1 cellular context compared by ENCODE assay signal in the genomic region with DNA sequence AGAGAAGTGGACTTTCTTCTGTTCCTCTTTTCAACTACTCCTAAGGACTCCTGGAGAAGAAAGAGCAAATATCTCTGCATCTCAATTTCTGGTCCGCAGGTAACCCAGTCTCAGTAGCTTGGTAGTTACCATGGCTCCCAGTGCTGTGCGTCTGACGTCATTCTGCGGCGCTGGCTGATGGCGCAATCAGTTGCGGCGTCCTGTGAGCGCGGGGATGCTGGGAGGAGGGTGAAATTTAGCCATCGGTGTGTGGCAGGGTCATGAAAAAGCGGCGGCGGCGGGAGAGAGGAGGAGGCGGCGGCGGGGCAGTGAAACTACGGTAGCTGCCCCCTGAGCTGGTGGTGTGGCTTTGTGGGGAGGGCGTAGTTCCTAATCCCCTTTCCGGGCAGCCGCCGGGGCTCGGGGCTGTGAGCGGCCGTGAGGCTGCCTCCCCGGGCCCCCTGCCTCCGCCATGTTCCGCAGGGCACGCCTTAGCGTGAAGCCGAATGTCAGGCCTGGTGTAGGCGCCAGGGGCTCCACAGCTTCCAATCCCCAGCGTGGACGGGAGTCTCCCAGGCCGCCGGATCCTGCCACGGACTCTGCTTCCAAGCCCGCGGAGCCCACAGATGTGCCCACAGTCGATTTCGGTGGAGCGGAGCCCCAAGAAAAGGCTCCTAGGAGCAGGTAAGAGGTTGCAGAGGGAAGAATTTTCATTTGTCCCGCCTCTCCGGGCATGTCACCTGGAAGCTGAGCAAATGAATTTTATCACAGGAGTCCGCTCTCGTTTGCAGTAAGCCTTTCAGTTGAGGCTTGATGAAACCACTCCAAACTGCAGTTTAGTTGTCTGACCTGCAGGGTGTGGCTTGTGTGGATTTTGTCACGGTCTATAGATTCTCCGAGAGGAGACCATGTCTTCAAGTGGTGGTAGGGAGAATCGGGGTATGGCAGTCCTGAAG.
A peak's percentile ranks its signal among the peaks of the same experiment; 100 is the strongest.
TF ChIP-seq lines count a peak whose summit lies in the region.

A gene with protein sequence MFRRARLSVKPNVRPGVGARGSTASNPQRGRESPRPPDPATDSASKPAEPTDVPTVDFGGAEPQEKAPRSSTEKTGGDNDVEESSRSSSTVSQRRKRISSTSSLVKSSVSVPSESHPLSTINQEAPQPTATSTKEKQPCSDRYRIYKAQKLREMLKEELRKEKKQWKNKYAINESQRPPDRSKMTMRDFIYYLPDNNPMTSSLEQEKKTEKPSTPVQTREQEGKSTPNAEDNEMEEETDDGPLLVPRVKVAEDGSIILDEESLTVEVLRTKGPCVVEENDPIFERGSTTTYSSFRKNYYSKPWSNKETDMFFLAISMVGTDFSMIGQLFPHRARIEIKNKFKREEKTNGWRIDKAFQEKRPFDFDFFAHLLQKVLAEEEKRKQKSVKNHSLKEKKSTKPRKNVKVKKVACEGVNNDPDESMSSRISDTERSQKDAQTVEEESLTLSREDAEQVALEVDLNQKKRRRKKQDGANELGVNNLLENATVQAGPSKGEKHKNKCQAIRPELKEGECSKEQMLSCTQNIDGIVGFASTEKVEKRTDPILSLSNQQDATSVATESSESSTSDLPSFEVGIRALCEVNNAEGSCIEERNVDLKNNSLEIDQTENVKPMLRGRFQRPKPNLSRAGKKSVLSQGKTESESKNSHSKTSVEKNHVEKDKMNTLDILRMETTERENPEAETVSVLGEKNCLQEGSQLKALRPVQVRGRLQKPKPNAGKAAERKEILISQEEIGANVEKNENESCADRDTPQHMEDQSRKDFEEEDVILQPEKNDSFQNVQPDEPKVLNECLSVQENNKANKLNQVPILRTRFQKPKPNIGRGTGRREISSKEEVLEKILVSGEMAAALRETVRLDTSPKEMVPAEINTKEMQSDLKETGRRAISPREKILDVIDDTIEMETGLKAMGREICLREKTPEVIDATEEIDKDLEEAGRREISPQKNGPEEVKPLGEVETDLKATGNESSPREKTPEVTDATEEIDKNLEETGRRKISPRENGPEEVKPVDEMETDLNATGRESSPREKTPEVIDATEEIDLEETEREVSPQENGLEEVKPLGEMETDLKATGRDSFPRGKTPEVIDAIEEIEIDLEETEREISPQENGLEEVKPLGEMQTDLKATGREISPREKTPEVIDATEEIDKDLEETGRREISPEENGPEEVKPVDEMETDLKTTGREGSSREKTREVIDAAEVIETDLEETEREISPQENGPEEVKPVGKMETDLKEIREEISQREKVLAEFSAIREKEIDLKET (N-terminal part only) (plus strand): TSS at position 225 of the 935 bp plus-strand sequence. CDS start 227 bp downstream, at position 452.

TF ChIP-seq in WTC11, 78 proteins besides CTCF, POLR2A, EP300 and RAD21 (continued from another document and continues in another):
- TF ChIP-seq, protein P1, sequence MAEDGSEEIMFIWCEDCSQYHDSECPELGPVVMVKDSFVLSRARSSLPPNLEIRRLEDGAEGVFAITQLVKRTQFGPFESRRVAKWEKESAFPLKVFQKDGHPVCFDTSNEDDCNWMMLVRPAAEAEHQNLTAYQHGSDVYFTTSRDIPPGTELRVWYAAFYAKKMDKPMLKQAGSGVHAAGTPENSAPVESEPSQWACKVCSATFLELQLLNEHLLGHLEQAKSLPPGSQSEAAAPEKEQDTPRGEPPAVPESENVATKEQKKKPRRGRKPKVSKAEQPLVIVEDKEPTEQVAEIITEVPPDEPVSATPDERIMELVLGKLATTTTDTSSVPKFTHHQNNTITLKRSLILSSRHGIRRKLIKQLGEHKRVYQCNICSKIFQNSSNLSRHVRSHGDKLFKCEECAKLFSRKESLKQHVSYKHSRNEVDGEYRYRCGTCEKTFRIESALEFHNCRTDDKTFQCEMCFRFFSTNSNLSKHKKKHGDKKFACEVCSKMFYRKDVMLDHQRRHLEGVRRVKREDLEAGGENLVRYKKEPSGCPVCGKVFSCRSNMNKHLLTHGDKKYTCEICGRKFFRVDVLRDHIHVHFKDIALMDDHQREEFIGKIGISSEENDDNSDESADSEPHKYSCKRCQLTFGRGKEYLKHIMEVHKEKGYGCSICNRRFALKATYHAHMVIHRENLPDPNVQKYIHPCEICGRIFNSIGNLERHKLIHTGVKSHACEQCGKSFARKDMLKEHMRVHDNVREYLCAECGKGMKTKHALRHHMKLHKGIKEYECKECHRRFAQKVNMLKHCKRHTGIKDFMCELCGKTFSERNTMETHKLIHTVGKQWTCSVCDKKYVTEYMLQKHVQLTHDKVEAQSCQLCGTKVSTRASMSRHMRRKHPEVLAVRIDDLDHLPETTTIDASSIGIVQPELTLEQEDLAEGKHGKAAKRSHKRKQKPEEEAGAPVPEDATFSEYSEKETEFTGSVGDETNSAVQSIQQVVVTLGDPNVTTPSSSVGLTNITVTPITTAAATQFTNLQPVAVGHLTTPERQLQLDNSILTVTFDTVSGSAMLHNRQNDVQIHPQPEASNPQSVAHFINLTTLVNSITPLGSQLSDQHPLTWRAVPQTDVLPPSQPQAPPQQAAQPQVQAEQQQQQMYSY (CRISPR knock-in tag; IDR thresholded peaks at IDR 0.05), result peak; percentile 70; the same call in 1 of the 2 replicates
- TF ChIP-seq ZNF416 (CRISPR knock-in tag; IDR thresholded peaks at IDR 0.05) (no peak), ZNF671 (CRISPR knock-in tag; IDR thresholded peaks at IDR 0.05) (no peak), PRRX2 (CRISPR knock-in tag; IDR thresholded peaks at IDR 0.05) (no peak), TCF7 (CRISPR knock-in tag; IDR thresholded peaks at IDR 0.05; ENCODE audit: low read depth) (no peak), TEAD1 (CRISPR knock-in tag; IDR thresholded peaks at IDR 0.05) (peak; percentile 74), SMAD4 (CRISPR knock-in tag; IDR thresholded peaks at IDR 0.05) (no peak), FOXK1 (CRISPR knock-in tag; IDR thresholded peaks at IDR 0.05) (peak; percentile 93), SMAD3 (CRISPR knock-in tag; IDR thresholded peaks at IDR 0.05; ENCODE audit: borderline replicate concordance) (peak; percentile 48; the same call in 1 of the 2 replicates), CREB1 (CRISPR knock-in tag; IDR thresholded peaks at IDR 0.05) (peak; percentile 97), FOXP1 (CRISPR knock-in tag; IDR thresholded peaks at IDR 0.05; ENCODE audit: borderline replicate concordance) (peak; percentile 51; the same call in 1 of the 2 replicates), OVOL2 (CRISPR knock-in tag; IDR thresholded peaks at IDR 0.05; ENCODE audit: borderline replicate concordance) (no peak), NFE2L1 (CRISPR knock-in tag; IDR thresholded peaks at IDR 0.05) (no peak), ZNF263 (CRISPR knock-in tag; IDR thresholded peaks at IDR 0.05; ENCODE audit: low read depth) (no peak), MYBL2 (CRISPR knock-in tag; IDR thresholded peaks at IDR 0.05) (no peak), CBFB (CRISPR knock-in tag; IDR thresholded peaks at IDR 0.05; ENCODE audit: low read depth) (no peak), FOXJ3 (CRISPR knock-in tag; IDR thresholded peaks at IDR 0.05; ENCODE audit: borderline replicate concordance) (no peak)
- TF ChIP-seq, protein P2, sequence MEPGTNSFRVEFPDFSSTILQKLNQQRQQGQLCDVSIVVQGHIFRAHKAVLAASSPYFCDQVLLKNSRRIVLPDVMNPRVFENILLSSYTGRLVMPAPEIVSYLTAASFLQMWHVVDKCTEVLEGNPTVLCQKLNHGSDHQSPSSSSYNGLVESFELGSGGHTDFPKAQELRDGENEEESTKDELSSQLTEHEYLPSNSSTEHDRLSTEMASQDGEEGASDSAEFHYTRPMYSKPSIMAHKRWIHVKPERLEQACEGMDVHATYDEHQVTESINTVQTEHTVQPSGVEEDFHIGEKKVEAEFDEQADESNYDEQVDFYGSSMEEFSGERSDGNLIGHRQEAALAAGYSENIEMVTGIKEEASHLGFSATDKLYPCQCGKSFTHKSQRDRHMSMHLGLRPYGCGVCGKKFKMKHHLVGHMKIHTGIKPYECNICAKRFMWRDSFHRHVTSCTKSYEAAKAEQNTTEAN (CRISPR knock-in tag; IDR thresholded peaks at IDR 0.05), result no peak
- TF ChIP-seq, protein P3, sequence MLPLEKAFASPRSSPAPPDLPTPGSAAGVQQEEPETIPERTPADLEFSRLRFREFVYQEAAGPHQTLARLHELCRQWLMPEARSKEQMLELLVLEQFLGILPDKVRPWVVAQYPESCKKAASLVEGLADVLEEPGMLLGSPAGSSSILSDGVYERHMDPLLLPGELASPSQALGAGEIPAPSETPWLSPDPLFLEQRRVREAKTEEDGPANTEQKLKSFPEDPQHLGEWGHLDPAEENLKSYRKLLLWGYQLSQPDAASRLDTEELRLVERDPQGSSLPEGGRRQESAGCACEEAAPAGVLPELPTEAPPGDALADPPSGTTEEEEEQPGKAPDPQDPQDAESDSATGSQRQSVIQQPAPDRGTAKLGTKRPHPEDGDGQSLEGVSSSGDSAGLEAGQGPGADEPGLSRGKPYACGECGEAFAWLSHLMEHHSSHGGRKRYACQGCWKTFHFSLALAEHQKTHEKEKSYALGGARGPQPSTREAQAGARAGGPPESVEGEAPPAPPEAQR (CRISPR knock-in tag; IDR thresholded peaks at IDR 0.05), result no peak
- TF ChIP-seq, protein P4, sequence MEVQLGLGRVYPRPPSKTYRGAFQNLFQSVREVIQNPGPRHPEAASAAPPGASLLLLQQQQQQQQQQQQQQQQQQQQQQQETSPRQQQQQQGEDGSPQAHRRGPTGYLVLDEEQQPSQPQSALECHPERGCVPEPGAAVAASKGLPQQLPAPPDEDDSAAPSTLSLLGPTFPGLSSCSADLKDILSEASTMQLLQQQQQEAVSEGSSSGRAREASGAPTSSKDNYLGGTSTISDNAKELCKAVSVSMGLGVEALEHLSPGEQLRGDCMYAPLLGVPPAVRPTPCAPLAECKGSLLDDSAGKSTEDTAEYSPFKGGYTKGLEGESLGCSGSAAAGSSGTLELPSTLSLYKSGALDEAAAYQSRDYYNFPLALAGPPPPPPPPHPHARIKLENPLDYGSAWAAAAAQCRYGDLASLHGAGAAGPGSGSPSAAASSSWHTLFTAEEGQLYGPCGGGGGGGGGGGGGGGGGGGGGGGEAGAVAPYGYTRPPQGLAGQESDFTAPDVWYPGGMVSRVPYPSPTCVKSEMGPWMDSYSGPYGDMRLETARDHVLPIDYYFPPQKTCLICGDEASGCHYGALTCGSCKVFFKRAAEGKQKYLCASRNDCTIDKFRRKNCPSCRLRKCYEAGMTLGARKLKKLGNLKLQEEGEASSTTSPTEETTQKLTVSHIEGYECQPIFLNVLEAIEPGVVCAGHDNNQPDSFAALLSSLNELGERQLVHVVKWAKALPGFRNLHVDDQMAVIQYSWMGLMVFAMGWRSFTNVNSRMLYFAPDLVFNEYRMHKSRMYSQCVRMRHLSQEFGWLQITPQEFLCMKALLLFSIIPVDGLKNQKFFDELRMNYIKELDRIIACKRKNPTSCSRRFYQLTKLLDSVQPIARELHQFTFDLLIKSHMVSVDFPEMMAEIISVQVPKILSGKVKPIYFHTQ (CRISPR knock-in tag; IDR thresholded peaks at IDR 0.05), result no peak
- TF ChIP-seq, protein P5, sequence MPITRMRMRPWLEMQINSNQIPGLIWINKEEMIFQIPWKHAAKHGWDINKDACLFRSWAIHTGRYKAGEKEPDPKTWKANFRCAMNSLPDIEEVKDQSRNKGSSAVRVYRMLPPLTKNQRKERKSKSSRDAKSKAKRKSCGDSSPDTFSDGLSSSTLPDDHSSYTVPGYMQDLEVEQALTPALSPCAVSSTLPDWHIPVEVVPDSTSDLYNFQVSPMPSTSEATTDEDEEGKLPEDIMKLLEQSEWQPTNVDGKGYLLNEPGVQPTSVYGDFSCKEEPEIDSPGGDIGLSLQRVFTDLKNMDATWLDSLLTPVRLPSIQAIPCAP (CRISPR knock-in tag; IDR thresholded peaks at IDR 0.05), result no peak; the same call in 1 of the 2 replicates
- TF ChIP-seq, protein P6, sequence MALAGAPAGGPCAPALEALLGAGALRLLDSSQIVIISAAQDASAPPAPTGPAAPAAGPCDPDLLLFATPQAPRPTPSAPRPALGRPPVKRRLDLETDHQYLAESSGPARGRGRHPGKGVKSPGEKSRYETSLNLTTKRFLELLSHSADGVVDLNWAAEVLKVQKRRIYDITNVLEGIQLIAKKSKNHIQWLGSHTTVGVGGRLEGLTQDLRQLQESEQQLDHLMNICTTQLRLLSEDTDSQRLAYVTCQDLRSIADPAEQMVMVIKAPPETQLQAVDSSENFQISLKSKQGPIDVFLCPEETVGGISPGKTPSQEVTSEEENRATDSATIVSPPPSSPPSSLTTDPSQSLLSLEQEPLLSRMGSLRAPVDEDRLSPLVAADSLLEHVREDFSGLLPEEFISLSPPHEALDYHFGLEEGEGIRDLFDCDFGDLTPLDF (CRISPR knock-in tag; IDR thresholded peaks at IDR 0.05), result no peak
- TF ChIP-seq, protein P7, sequence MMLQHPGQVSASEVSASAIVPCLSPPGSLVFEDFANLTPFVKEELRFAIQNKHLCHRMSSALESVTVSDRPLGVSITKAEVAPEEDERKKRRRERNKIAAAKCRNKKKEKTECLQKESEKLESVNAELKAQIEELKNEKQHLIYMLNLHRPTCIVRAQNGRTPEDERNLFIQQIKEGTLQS (CRISPR knock-in tag; conservative IDR thresholded peaks at IDR 0.05), result no peak
- TF ChIP-seq, protein P8, sequence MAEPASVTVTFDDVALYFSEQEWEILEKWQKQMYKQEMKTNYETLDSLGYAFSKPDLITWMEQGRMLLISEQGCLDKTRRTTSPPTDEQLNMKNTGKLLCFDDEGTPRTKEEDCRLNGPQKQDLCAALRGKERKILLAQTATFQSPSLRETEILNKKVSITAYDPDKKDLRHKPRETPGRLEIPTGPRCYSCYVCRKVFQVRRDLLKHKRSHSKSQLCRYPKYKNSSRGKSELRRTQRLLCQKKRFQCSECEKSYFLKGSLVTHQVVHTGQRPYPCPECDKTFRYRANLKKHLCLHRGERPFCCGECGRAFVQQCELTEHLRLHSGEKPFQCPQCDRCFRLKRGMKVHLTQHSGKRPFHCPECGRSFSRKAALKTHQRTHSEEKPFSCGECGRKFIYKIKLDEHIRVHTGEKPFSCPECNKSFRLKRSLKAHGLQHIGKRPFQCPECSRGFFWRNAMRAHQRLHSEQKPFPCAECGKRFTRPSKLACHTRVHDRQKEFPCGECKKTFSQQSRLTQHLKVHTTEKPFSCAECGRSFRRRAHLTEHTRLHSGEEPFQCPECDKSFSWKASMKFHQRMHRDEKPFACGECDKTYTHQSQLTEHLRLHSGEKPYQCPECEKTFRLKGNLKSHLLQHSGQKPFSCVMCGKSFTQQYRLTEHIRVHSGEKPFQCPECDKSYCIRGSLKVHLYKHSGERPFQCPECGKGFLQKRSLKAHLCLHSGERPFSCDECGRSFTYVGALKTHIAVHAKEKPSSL (CRISPR knock-in tag; conservative IDR thresholded peaks at IDR 0.05), result no peak
- TF ChIP-seq, protein P9, sequence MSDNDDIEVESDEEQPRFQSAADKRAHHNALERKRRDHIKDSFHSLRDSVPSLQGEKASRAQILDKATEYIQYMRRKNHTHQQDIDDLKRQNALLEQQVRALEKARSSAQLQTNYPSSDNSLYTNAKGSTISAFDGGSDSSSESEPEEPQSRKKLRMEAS (CRISPR knock-in tag; IDR thresholded peaks at IDR 0.05), result peak; percentile 77; the same call in 1 of the 2 replicates
- TF ChIP-seq, protein P10, sequence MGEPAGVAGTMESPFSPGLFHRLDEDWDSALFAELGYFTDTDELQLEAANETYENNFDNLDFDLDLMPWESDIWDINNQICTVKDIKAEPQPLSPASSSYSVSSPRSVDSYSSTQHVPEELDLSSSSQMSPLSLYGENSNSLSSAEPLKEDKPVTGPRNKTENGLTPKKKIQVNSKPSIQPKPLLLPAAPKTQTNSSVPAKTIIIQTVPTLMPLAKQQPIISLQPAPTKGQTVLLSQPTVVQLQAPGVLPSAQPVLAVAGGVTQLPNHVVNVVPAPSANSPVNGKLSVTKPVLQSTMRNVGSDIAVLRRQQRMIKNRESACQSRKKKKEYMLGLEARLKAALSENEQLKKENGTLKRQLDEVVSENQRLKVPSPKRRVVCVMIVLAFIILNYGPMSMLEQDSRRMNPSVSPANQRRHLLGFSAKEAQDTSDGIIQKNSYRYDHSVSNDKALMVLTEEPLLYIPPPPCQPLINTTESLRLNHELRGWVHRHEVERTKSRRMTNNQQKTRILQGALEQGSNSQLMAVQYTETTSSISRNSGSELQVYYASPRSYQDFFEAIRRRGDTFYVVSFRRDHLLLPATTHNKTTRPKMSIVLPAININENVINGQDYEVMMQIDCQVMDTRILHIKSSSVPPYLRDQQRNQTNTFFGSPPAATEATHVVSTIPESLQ (CRISPR knock-in tag; IDR thresholded peaks at IDR 0.05), result no peak
